Comparison of ENCODE assay signal across 1 cellular context in genomic region chr6:135883045-135883444, GRCh38.
TF ChIP-seq lines count a peak whose summit lies in the region.

No MANE protein-coding gene starts in this region.

TF ChIP-seq in HCT116, 20 proteins besides CTCF, POLR2A, EP300 and RAD21:
- no peak for TF ChIP-seq JUND (IDR thresholded peaks at IDR 0.05)
- TF ChIP-seq, protein P1, sequence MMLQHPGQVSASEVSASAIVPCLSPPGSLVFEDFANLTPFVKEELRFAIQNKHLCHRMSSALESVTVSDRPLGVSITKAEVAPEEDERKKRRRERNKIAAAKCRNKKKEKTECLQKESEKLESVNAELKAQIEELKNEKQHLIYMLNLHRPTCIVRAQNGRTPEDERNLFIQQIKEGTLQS (IDR thresholded peaks at IDR 0.05), result no peak
- no peak for TF ChIP-seq EGR1 (IDR thresholded peaks at IDR 0.05; ENCODE audit: low read depth)
- TF ChIP-seq SIN3A (IDR thresholded peaks at IDR 0.05; ENCODE audit: low read depth), result no peak
- no peak for TF ChIP-seq TCF7L2 (IDR thresholded peaks at IDR 0.05; ENCODE audit: borderline replicate concordance, extremely low read depth, insufficient read depth, insufficient read length)
- no peak for TF ChIP-seq YY1 (IDR thresholded peaks at IDR 0.05; ENCODE audit: extremely low read depth, insufficient replicate concordance, low read depth, low read length)
- TF ChIP-seq CEBPB (IDR thresholded peaks at IDR 0.05; ENCODE audit: low read depth), result no peak
- no peak for TF ChIP-seq MAX (IDR thresholded peaks at IDR 0.05)
- no peak for TF ChIP-seq ZFX (IDR thresholded peaks at IDR 0.05)
- TF ChIP-seq ELF1 (IDR thresholded peaks at IDR 0.05; ENCODE audit: borderline replicate concordance, low read depth), result no peak
- TF ChIP-seq ZBTB33 (IDR thresholded peaks at IDR 0.05; ENCODE audit: extremely low read depth, insufficient replicate concordance, low read length), result no peak
- TF ChIP-seq FOSL1 (IDR thresholded peaks at IDR 0.05; ENCODE audit: low read depth), result no peak
- TF ChIP-seq POLR2AphosphoS5 (IDR thresholded peaks at IDR 0.05; ENCODE audit: low read depth, low read length), result no peak
- no peak for TF ChIP-seq SP1 (IDR thresholded peaks at IDR 0.05; ENCODE audit: low read depth)
- TF ChIP-seq EZH2phosphoT487 (IDR thresholded peaks at IDR 0.05; ENCODE audit: borderline replicate concordance), result no peak
